In the genomic region with DNA sequence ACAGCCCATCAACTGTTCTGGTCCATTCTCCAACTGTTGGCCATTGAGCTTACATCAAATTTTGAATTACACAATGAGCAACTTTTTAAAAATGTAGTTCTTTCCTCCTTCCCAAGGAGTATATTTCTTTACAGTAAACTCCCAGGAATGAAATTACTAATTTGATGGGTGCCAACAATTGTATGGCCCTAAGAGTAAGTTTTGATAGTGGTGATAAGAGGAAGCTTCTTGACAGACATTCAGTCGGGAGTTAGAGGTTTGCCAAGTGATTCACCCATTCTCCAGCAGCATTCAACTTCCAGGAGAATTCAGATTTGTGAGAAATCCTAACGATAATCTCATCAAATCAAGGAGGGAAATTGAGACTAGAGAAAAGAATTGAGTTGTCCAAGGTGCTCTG, we compare ENCODE assay signal across 30 cellular contexts.
"Had no signal": no experiment of that assay in that cellular context is flagged by ENCODE, and none has a peak within 500 bp of the region (broad histone marks: within the 10 kb centered on the region; RNA-seq: fewer than 3 reads in every experiment).

No MANE protein-coding gene starts in this region.

- DNase-seq: activated B cell treated with CpG ODN at 0.5 μM for 24 hours; activated CD4-positive, alpha-beta memory T cell treated with anti-CD3 and anti-CD28 coated beads for 36 hours; activated CD4-positive, alpha-beta T cell treated with anti-CD3 and anti-CD28 coated beads for 4 hours; activated CD4-positive, alpha-beta T cell treated with anti-CD3 and anti-CD28 coated beads, Interleukin-2, amount 10 ng/mL, durations not matched to agents 24 days and 14 days; activated CD4-positive, alpha-beta T cell treated with anti-CD3 and anti-CD28 coated beads, Interleukin-2, amount 50 U/mL, for 1 hour; activated CD4-positive, alpha-beta T cell treated with anti-CD3 and anti-CD28 coated beads, Interleukin-2, amount 50 U/mL, for 4 hours; activated CD4-positive, CD25-positive, alpha-beta regulatory T cell treated with anti-CD3 and anti-CD28 coated beads, Interleukin-2, amount 50 U/mL, for 72 hours; activated CD8-positive, alpha-beta memory T cell treated with anti-CD3 and anti-CD28 coated beads, Interleukin-2, amount 50 U/mL, for 4 hours; activated CD8-positive, alpha-beta T cell treated with anti-CD3 and anti-CD28 coated beads for 36 hours; activated effector memory CD4-positive, alpha-beta T cell treated with anti-CD3 and anti-CD28 coated beads, Interleukin-2, amount 50 U/mL, for 16 hours; activated gamma-delta T cell treated with Interleukin-2 at 50 U/mL for 16 hours; activated naive CD4-positive, alpha-beta T cell; activated naive CD4-positive, alpha-beta T cell treated with anti-CD3 and anti-CD28 coated beads for 36 hours; activated naive CD4-positive, alpha-beta T cell treated with anti-CD3 and anti-CD28 coated beads, Interleukin-2, amount 50 U/mL, for 16 hours; activated naive CD8-positive, alpha-beta T cell treated with anti-CD3 and anti-CD28 coated beads for 36 hours; activated T-cell treated with anti-CD3 and anti-CD28 coated beads for 4 hours; activated T-cell treated with anti-CD3 and anti-CD28 coated beads, Interleukin-2, amount 50 U/mL, for 1 hour; activated T-cell treated with anti-CD3 and anti-CD28 coated beads, Interleukin-2, amount 50 U/mL, for 4 hours; activated T-cell treated with anti-CD3 and anti-CD28 coated beads, Interleukin-2, amount 50 U/mL, for 72 hours; adrenal gland; amniotic stem cell; aorta; body of pancreas; brain microvascular endothelial cell; central memory CD4-positive, alpha-beta T cell; T-helper 17 cell had no signal

- H3K4me1 ChIP-seq: adrenal gland, breast epithelium had no signal

- ATAC-seq: activated CD8-positive, alpha-beta T cell treated with anti-CD3 and anti-CD28 coated beads for 36 hours; activated naive CD4-positive, alpha-beta T cell treated with anti-CD3 and anti-CD28 coated beads, Interleukin-2, amount 50 U/mL, for 72 hours; activated T-cell treated with anti-CD3 and anti-CD28 coated beads, Interleukin-2, amount 50 U/mL, for 4 hours; activated T-cell treated with anti-CD3 and anti-CD28 coated beads, Interleukin-2, amount 50 U/mL, for 72 hours; activated T-helper 17 cell treated with anti-CD3 and anti-CD28 coated beads, Interleukin-2, amount 50 U/mL, for 72 hours; body of pancreas; T-helper 17 cell had no signal

- H3K4me3 ChIP-seq: adrenal gland, body of pancreas, breast epithelium had no signal

- H3K27ac ChIP-seq: adrenal gland, body of pancreas, brain microvascular endothelial cell, breast epithelium, VCaP had no signal

- H3K9me3 ChIP-seq: adrenal gland, body of pancreas, breast epithelium had no signal

- H3K36me3 ChIP-seq: adrenal gland, brain microvascular endothelial cell, breast epithelium had no signal

- H3K27me3 ChIP-seq: adrenal gland, body of pancreas, brain microvascular endothelial cell, breast epithelium had no signal
